In the genomic region with DNA sequence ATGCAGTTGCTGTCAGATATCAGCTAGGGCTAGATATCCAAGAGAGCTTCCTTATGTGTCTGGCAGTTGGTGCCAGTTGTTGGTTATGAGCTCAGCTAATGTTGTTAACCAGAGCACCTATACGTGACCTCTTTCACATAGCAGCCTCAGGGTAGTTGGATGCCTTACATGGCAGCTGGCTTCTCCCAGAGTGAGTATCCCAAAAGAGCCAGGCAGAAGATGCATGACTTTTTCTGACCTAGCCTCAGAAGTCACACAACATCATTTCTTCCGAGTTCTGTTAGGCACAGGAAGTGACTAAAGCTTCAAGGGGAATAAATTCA, we compare ENCODE assay signal across 15 cellular contexts.
"Had no signal": no experiment of that assay in that cellular context is flagged by ENCODE, and none has a peak within 500 bp of the region (broad histone marks: within the 10 kb centered on the region; RNA-seq: fewer than 3 reads in every experiment).

No MANE protein-coding gene starts in this region.

- H3K4me3 ChIP-seq: adrenal gland, dorsolateral prefrontal cortex, left lung, thoracic aorta, vagina had no signal

- H3K27me3 ChIP-seq: adrenal gland, dorsolateral prefrontal cortex, left lung, neutrophil, vagina had no signal

- FAIRE-seq: islet of Langerhans had no signal

- H3K9me3 ChIP-seq: adrenal gland, neutrophil, vagina had no signal

- H3K27ac ChIP-seq: adrenal gland, dorsolateral prefrontal cortex, left lung, neutrophil, parathyroid adenoma, thoracic aorta, vagina had no signal

- H3K9ac ChIP-seq: parathyroid adenoma had no signal

- H3K36me3 ChIP-seq: adrenal gland, left lung, neutrophil, thoracic aorta, vagina had no signal

- DNase-seq: activated CD4-positive, alpha-beta T cell treated with anti-CD3 and anti-CD28 coated beads, Interleukin-2, amount 10 ng/mL, durations not matched to agents 7 days and 5 days; activated CD4-positive, CD25-positive, alpha-beta regulatory T cell; dorsolateral prefrontal cortex; left lung; mammary epithelial cell; natural killer cell; stimulated activated CD4-positive, alpha-beta T cell treated with anti-CD3 and anti-CD28 coated beads, Interleukin-12 subunit alpha, Interleukin-12 subunit beta, amount 100 ng/mL, for 4 hours had no signal

- H3K79me2 ChIP-seq: parathyroid adenoma had no signal

- H3K4me1 ChIP-seq: adrenal gland, left lung, parathyroid adenoma, vagina had no signal

- ATAC-seq: esophagus mucosa; left lung; natural killer cell; stimulated activated effector memory CD8-positive, alpha-beta T cell treated with anti-CD3 and anti-CD28 coated beads, Interleukin-12 subunit alpha, Interleukin-12 subunit beta, amount 100 ng/mL, for 72 hours had no signal

- H2AFZ ChIP-seq: parathyroid adenoma had no signal
